In the genomic region with DNA sequence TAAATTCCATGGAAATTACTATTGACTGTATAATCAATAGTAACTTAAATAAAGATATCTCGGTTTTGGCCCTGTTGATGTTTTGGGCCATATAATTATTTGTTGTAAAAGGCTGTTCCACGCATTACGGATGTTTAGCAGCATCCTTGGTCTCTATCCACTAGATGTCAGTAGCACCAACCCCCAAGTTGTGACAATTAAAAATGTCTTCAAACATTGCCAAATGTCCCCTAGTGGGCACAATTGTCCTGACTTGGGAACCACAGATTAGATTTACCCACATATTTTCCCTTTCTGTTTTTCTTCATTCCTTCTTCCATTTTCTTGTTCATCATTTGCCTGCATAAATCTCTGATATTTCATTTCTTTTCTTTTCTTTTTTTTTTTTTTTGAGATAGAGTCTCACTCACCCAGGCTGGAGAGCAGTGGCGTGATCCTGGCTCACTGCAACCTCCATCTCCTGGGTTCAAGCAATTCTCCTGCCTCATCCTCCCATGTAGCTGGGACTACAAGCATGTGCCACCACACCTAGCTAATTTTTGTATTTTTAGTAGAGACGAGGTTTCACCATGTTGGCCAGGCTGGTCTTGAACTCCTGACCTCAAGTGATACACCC, we compare ENCODE assay signal across 1 cellular context.
TF ChIP-seq lines count a peak whose summit lies in the region.

No MANE protein-coding gene starts in this region.

TF ChIP-seq in endothelial cell of umbilical vein, 7 proteins besides CTCF, POLR2A, EP300 and RAD21:
- TF ChIP-seq JUN (IDR thresholded peaks at IDR 0.05; ENCODE audit: borderline replicate concordance, insufficient read depth, insufficient read length, low read depth) (no peak), EZH2 (IDR thresholded peaks at IDR 0.05; ENCODE audit: borderline replicate concordance, low read depth, low read length, severe bottlenecking) (no peak), GATA2 (IDR thresholded peaks at IDR 0.05; ENCODE audit: insufficient read depth, insufficient read length, low read depth, low read length) (no peak), POLR2AphosphoS5 (IDR thresholded peaks at IDR 0.05; ENCODE audit: insufficient read depth, low read depth, low read length) (no peak), MYC (IDR thresholded peaks at IDR 0.05; ENCODE audit: low read depth, low read length) (no peak), FOS (IDR thresholded peaks at IDR 0.05; ENCODE audit: borderline replicate concordance, insufficient read depth, low read length) (no peak)
- TF ChIP-seq, protein P1, sequence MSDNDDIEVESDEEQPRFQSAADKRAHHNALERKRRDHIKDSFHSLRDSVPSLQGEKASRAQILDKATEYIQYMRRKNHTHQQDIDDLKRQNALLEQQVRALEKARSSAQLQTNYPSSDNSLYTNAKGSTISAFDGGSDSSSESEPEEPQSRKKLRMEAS (IDR thresholded peaks at IDR 0.05; ENCODE audit: insufficient read depth, insufficient read length): no peak
